In the genomic region with DNA sequence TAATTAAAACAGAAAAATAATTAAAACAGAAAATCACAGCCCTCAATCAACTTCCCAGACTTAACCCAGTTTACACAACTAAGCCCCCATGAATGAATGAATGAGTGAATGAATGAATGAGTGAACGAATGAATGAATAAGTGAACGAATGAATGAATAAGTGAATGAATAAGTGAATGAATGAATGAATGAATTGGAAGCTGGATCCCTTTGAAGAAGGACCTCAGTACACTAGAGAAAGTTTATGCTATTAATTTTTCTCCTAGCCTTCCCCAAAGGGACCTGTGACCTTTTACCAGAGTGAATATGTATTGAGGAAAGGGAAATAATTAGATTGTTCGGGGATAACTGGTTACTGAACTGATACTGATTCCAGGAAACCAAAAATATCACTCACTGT, we compare ENCODE assay signal across 3 cellular contexts.
TF ChIP-seq lines count a peak whose summit lies in the region.

No MANE protein-coding gene starts in this region.

TF ChIP-seq in A549, 52 proteins besides CTCF, POLR2A, EP300 and RAD21:
- TF ChIP-seq RARB (CRISPR knock-in tag; IDR thresholded peaks at IDR 0.05) (no peak), JUNB (IDR thresholded peaks at IDR 0.05) (no peak), EHMT2 (IDR thresholded peaks at IDR 0.05; ENCODE audit: low read depth) (no peak), CBX2 (IDR thresholded peaks at IDR 0.05; ENCODE audit: borderline replicate concordance, low read depth) (no peak), MAFK (IDR thresholded peaks at IDR 0.05; ENCODE audit: partially characterized antibody) (no peak), NPAS2 (CRISPR knock-in tag; IDR thresholded peaks at IDR 0.05; ENCODE audit: borderline replicate concordance) (no peak), ZSCAN20 (CRISPR knock-in tag; IDR thresholded peaks at IDR 0.05) (no peak)
- TF ChIP-seq, protein P1, sequence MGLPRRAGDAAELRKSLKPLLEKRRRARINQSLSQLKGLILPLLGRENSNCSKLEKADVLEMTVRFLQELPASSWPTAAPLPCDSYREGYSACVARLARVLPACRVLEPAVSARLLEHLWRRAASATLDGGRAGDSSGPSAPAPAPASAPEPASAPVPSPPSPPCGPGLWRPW (IDR thresholded peaks at IDR 0.05) = no peak
- TF ChIP-seq, protein P2, sequence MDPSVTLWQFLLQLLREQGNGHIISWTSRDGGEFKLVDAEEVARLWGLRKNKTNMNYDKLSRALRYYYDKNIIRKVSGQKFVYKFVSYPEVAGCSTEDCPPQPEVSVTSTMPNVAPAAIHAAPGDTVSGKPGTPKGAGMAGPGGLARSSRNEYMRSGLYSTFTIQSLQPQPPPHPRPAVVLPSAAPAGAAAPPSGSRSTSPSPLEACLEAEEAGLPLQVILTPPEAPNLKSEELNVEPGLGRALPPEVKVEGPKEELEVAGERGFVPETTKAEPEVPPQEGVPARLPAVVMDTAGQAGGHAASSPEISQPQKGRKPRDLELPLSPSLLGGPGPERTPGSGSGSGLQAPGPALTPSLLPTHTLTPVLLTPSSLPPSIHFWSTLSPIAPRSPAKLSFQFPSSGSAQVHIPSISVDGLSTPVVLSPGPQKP (IDR thresholded peaks at IDR 0.05; ENCODE audit: low read depth, low read length) = no peak

TF ChIP-seq in HEK293, 187 proteins besides CTCF, POLR2A, EP300 and RAD21:
- TF ChIP-seq ZNF24 (tag by site-specific recombination; IDR thresholded peaks at IDR 0.05) = peak; percentile 75
- TF ChIP-seq YY1 (tag by site-specific recombination; IDR thresholded peaks at IDR 0.05) = no peak
- TF ChIP-seq ZNF404 (tag by site-specific recombination; IDR thresholded peaks at IDR 0.05) = no peak
- TF ChIP-seq GLIS1 (tag by site-specific recombination; IDR thresholded peaks at IDR 0.05) = no peak
- TF ChIP-seq ZNF221 (tag by site-specific recombination; IDR thresholded peaks at IDR 0.05; ENCODE audit: borderline replicate concordance) = no peak
- no peak for TF ChIP-seq ZNF654 (tag by site-specific recombination; IDR thresholded peaks at IDR 0.05; ENCODE audit: low read depth)
- TF ChIP-seq ZNF677 (tag by site-specific recombination; IDR thresholded peaks at IDR 0.05) = no peak

TF ChIP-seq in GM12878, 131 proteins besides CTCF, POLR2A, EP300 and RAD21:
- no peak for TF ChIP-seq IKZF1 (conservative IDR thresholded peaks at IDR 0.05)
- TF ChIP-seq ZNF24 (IDR thresholded peaks at IDR 0.05) = peak; percentile 95
TF ChIP-seq in GM12878: peak in this region for 1.
